1 cellular context compared by ENCODE assay signal in genomic region chr1:2391034-2391384, GRCh38.
TF ChIP-seq lines count a peak whose summit lies in the region.

No MANE protein-coding gene starts in this region.

TF ChIP-seq in GM12878, 131 proteins besides CTCF, POLR2A, EP300 and RAD21:
- no peak for TF ChIP-seq ZBTB33 (IDR thresholded peaks at IDR 0.05)
- TF ChIP-seq CEBPB (IDR thresholded peaks at IDR 0.05; ENCODE audit: borderline replicate concordance in 1 of 2, low read depth in 2 of 2, low read length in 2 of 2) = no peak
- TF ChIP-seq MYB (IDR thresholded peaks at IDR 0.05; ENCODE audit: borderline replicate concordance, low read depth, low read length) = no peak
- no peak for TF ChIP-seq ZSCAN29 (IDR thresholded peaks at IDR 0.05)
- no peak for TF ChIP-seq IKZF1 (conservative IDR thresholded peaks at IDR 0.05)
- 0 out of 2 replicates have a peak, but pooled peaks have one; percentile 17 for TF ChIP-seq STAT1 (conservative IDR thresholded peaks at IDR 0.05)
- TF ChIP-seq ZBTB11 (CRISPR knock-in tag; IDR thresholded peaks at IDR 0.05) = no peak
- TF ChIP-seq RFX5 (IDR thresholded peaks at IDR 0.05; ENCODE audit: low read depth, low read length) = no peak
- no peak for TF ChIP-seq SP1 (IDR thresholded peaks at IDR 0.05; ENCODE audit: low read depth, low read length)
- peak in 1 of 2 experiments; percentile 77; a peak in 2 of 3 replicates for TF ChIP-seq EGR1 (IDR thresholded peaks at IDR 0.05; ENCODE audit: borderline replicate concordance in 1 of 2, low read depth in 2 of 2, low read length in 2 of 2)
- TF ChIP-seq CBX5 (IDR thresholded peaks at IDR 0.05; ENCODE audit: low read depth) = no peak
- no peak for TF ChIP-seq ETV6 (conservative IDR thresholded peaks at IDR 0.05 in 1 of 2, IDR thresholded peaks at IDR 0.05 in 1 of 2; ENCODE audit: borderline replicate concordance in 1 of 2, low read depth in 1 of 2)
- no peak for TF ChIP-seq POLR2AphosphoS5 (IDR thresholded peaks at IDR 0.05; ENCODE audit: low read length)
- no peak for TF ChIP-seq NR2F1 (conservative IDR thresholded peaks at IDR 0.05)
- no peak for TF ChIP-seq SKIL (IDR thresholded peaks at IDR 0.05; ENCODE audit: low read depth, poor library complexity, severe bottlenecking)
